17 cellular contexts compared by ENCODE assay signal in genomic region chr6:19873031-19873430, GRCh38. TPM values are rescaled to one million over a fixed set of nuclear protein-coding genes. Genes with fewer than 3 reads are reported as not detected.
DNase-seq lines count a peak whose midpoint lies in the region; ATAC-seq, FAIRE-seq and TF ChIP-seq lines count a peak whose summit lies in the region.
"Had no signal": no experiment of that assay in that cellular context is flagged by ENCODE, and none has a peak within 500 bp of the region (broad histone marks: within the 10 kb centered on the region; RNA-seq: fewer than 3 reads in every experiment).

No MANE protein-coding gene starts in this region.

- DNase-seq in EL (peak; percentile 3), LNCaP clone FGC (ENCODE audit: low read depth) (no peak), astrocyte (ENCODE audit: low read depth) (no peak), neural progenitor cell (ENCODE audit: low spot score) (peak; percentile 33), NCI-H1436 (lab: John Stamatoyannopoulos, UW) (no peak), GM19240 (ENCODE audit: insufficient read length, low spot score) (no peak)
- DNase-seq: Caco-2; cerebellar nuclear complex; esophagus squamous epithelium; NCI-H446; ovary; stimulated activated CD4-positive, alpha-beta T cell treated with anti-CD3 and anti-CD28 coated beads, Interleukin-12 subunit alpha, Interleukin-12 subunit beta, amount 100 ng/mL, for 4 hours; thyroid gland had no signal

- H3K27ac ChIP-seq in astrocyte (ENCODE audit: low read depth, low read length) (no peak overlapping the region), neural progenitor cell (no peak overlapping the region)
- H3K27ac ChIP-seq: esophagus squamous epithelium, ovary, SJSA1, thyroid gland had no signal

- H3K36me3 ChIP-seq in astrocyte (ENCODE audit: insufficient read depth, low read length): no peaks in the 10 kb centered on the region
- no peaks in the 10 kb centered on the region for H3K36me3 ChIP-seq in neural progenitor cell
- H3K36me3 ChIP-seq: esophagus squamous epithelium, ovary, SJSA1, thyroid gland had no signal

- H4K20me1 ChIP-seq in astrocyte (ENCODE audit: insufficient read depth, low read length) (no peaks in the 10 kb centered on the region), neural progenitor cell (ENCODE audit: low read depth) (no peaks in the 10 kb centered on the region)

- H3K27me3 ChIP-seq in astrocyte (ENCODE audit: insufficient read depth, low read length) (no peaks in the 10 kb centered on the region), neural progenitor cell (no peaks in the 10 kb centered on the region)
- H3K27me3 ChIP-seq: ovary, SJSA1, thyroid gland had no signal

- no peak overlapping the region for H3K4me3 ChIP-seq in LNCaP clone FGC (ENCODE audit: low read depth, low read length)
- H3K4me3 ChIP-seq in astrocyte (ENCODE audit: insufficient read depth, low read depth, low read length): no peak overlapping the region
- H3K4me3 ChIP-seq in neural progenitor cell: no peak overlapping the region
- H3K4me3 ChIP-seq: esophagus squamous epithelium, ovary, SJSA1, thyroid gland had no signal

- ATAC-seq in GM19397 (IDR thresholded peaks at IDR 0.05; ENCODE audit: unreplicated experiment): no peak

- no peaks in the 10 kb centered on the region for H3K9me3 ChIP-seq in astrocyte (ENCODE audit: insufficient read depth, low read depth, low read length)
- no peaks in the 10 kb centered on the region for H3K9me3 ChIP-seq in neural progenitor cell (ENCODE audit: low read depth)
- H3K9me3 ChIP-seq: Caco-2, esophagus squamous epithelium, ovary, SJSA1, thyroid gland had no signal

- H3K4me2 ChIP-seq in astrocyte (ENCODE audit: low read length) (no peak overlapping the region), neural progenitor cell (no peak overlapping the region)

- H3K9me3 Mint-ChIP-seq in astrocyte (ENCODE audit: unreplicated experiment): no peaks in the 10 kb centered on the region
- no peaks in the 10 kb centered on the region for H3K9me3 Mint-ChIP-seq in neural progenitor cell

- H3K4me1 Mint-ChIP-seq in astrocyte (ENCODE audit: low read depth, unreplicated experiment): no peaks in the 10 kb centered on the region
- peaks cover 2% of the 10 kb centered on the region for H3K4me1 Mint-ChIP-seq in neural progenitor cell
- H3K4me1 Mint-ChIP-seq: memory B cell had no signal

- H3K9ac ChIP-seq in astrocyte (ENCODE audit: low read length): no peak overlapping the region
- no peak overlapping the region for H3K9ac ChIP-seq in neural progenitor cell

- H3K4me1 ChIP-seq in astrocyte (ENCODE audit: insufficient read depth, low read length) (no peaks in the 10 kb centered on the region), neural progenitor cell (no peaks in the 10 kb centered on the region)
- H3K4me1 ChIP-seq: Caco-2, esophagus squamous epithelium, SJSA1, thyroid gland had no signal

- H2AFZ ChIP-seq in astrocyte (ENCODE audit: low read depth, low read length) (no peak overlapping the region), neural progenitor cell (replicated peaks) (no peak overlapping the region)

- H3F3A ChIP-seq in neural progenitor cell (ENCODE audit: low read depth): no peaks in the 10 kb centered on the region

- H3K79me2 ChIP-seq in astrocyte (ENCODE audit: insufficient read depth, low read length) (no peaks in the 10 kb centered on the region), neural progenitor cell (ENCODE audit: low read depth) (no peaks in the 10 kb centered on the region)

- TF ChIP-seq CTCF in LNCaP clone FGC (IDR thresholded peaks at IDR 0.05; ENCODE audit: control insufficient read depth, extremely low read depth, insufficient read depth) (peak; percentile 25; the same call in 1 of the 2 replicates), astrocyte (IDR thresholded peaks at IDR 0.05; ENCODE audit: insufficient read depth, low read depth, low read length) (peak; percentile 3), neural progenitor cell (IDR thresholded peaks at IDR 0.05) (peak; percentile 38)

- H3K27me3 Mint-ChIP-seq in astrocyte (ENCODE audit: low read depth, unreplicated experiment) (no peaks in the 10 kb centered on the region), neural progenitor cell (ENCODE audit: insufficient read depth, low read depth) (peaks cover 5% of the 10 kb centered on the region)
- H3K27me3 Mint-ChIP-seq: memory B cell had no signal

- H3K27ac Mint-ChIP-seq in astrocyte (ENCODE audit: unreplicated experiment) (no peak overlapping the region), neural progenitor cell (no peak overlapping the region)
- H3K27ac Mint-ChIP-seq: activated naive CD8-positive, alpha-beta T cell; memory B cell had no signal

- FAIRE-seq in astrocyte (lab: Jason Lieb, UNC): no peak

- H3K4me3 Mint-ChIP-seq in astrocyte (ENCODE audit: unreplicated experiment) (no peak overlapping the region), neural progenitor cell (no peak overlapping the region)
- H3K4me3 Mint-ChIP-seq: activated naive CD8-positive, alpha-beta T cell; memory B cell had no signal

- H3K36me3 Mint-ChIP-seq in astrocyte (ENCODE audit: low read depth, unreplicated experiment) (no peaks in the 10 kb centered on the region), neural progenitor cell (no peaks in the 10 kb centered on the region)
- H3K36me3 Mint-ChIP-seq: activated naive CD8-positive, alpha-beta T cell; memory B cell had no signal

RNA-seq across cellular contexts. Expression of gene ID4, which starts 35.9 kb away (rescaled TPM):
- total RNA-seq in astrocyte (12.0 and 12.8 TPM in 2 replicates), neural progenitor cell (ENCODE audit: low replicate concordance) (23.9 and 29.2 TPM in 2 replicates)
- total RNA-seq: Caco-2 had no signal

Comparison
In these comparisons a context has a peak if more than half of its experiments do, and no peak if none do; other contexts are left out.
1. DNase-seq: peak in EL (single experiment) and neural progenitor cell (single experiment); none in LNCaP clone FGC (single experiment), astrocyte (single experiment), NCI-H1436 (single experiment) and GM19240 (single experiment).
2. Peak in every context shown above with its lines, with median percentiles within 50 percentile points of each other: CTCF ChIP-seq.